Comparison of ENCODE assay signal across 8 cellular contexts in genomic region chr17:60034483-60034882, GRCh38. TPM values are rescaled to one million over a fixed set of nuclear protein-coding genes. Genes with fewer than 3 reads are reported as not detected.
DNase-seq lines count a peak whose midpoint lies in the region; ATAC-seq, FAIRE-seq and TF ChIP-seq lines count a peak whose summit lies in the region.
"Not testable (repeated sequence)": the region's sequence is repeated elsewhere in the genome, so short reads cannot be mapped to it uniquely, and the experiment has no call there.

No MANE protein-coding gene starts in this region.

- not testable (repeated sequence) for H3K4me3 Mint-ChIP-seq in CD4-positive, alpha-beta T cell; activated CD8-positive, alpha-beta T cell treated with anti-CD3 and anti-CD28 coated beads, Interleukin-2, amount 10 ng/mL, durations not matched to agents 7 days and 5 days; natural killer cell

- not testable (repeated sequence) for H3K9me3 ChIP-seq in CD4-positive, alpha-beta T cell (ENCODE audit: control insufficient read depth, low read length); PC-9 (ENCODE audit: insufficient read depth, low read depth); transverse colon

- H3K27me3 ChIP-seq in CD4-positive, alpha-beta T cell (ENCODE audit: control insufficient read depth, insufficient read depth, low read length) = peaks cover 21% of the 10 kb centered on the region
- H3K27me3 ChIP-seq in PC-9 (ENCODE audit: insufficient read depth, low read depth) = not testable (repeated sequence)
- H3K27me3 ChIP-seq in transverse colon = peaks cover 22% of the 10 kb centered on the region

- FAIRE-seq in H54 (lab: Jason Lieb, UNC) (peak; percentile 36), endometrium (lab: Jason Lieb, UNC) (peak; percentile 43)

- intact Hi-C loops in CD4-positive, alpha-beta T cell (cut with DNase I, micrococcal nuclease) = loop anchor here in 1 of 2 experiments (10.0 kb wide), 1 partner anchor 70 kb away; the partner anchor contains the start of gene RNFT1
- intact Hi-C loops in PC-9 (cut with micrococcal nuclease; ENCODE audit: unreplicated experiment) (loop anchor here (10.0 kb wide), 3 partner anchors 120 to 720 kb away; no protein-coding TSS in a partner anchor), left colon (cut with DNase I, micrococcal nuclease) (loop anchor here in 1 of 2 donors (10.0 kb wide), 1 partner anchor 290 kb away; no protein-coding TSS in a partner anchor)
- intact Hi-C loops in natural killer cell (cut with micrococcal nuclease); transverse colon (cut with DNase I; ENCODE audit: low total_unique reads): not testable (repeated sequence)

- not testable (repeated sequence) for H3K9me3 Mint-ChIP-seq in CD4-positive, alpha-beta T cell; activated CD8-positive, alpha-beta T cell treated with anti-CD3 and anti-CD28 coated beads, Interleukin-2, amount 10 ng/mL, durations not matched to agents 7 days and 5 days (ENCODE audit: insufficient read depth); natural killer cell

- POLR2A ChIA-PET in CD4-positive, alpha-beta T cell (lab: Charles Lee); PC-9 (lab: Charles Lee; ENCODE audit: unreplicated experiment); activated CD8-positive, alpha-beta T cell treated with anti-CD3 and anti-CD28 coated beads, Interleukin-2, amount 10 ng/mL, durations not matched to agents 7 days and 5 days (lab: Charles Lee): not testable (repeated sequence)

- not testable (repeated sequence) for TF ChIP-seq CTCF in CD4-positive, alpha-beta T cell (IDR thresholded peaks at IDR 0.05)
- TF ChIP-seq CTCF in PC-9 (conservative IDR thresholded peaks at IDR 0.05) (peak; percentile 39; the same call in 1 of the 2 replicates), natural killer cell (IDR thresholded peaks at IDR 0.05) (peak; percentile 13), transverse colon (IDR thresholded peaks at IDR 0.05) (peak in 3 of 5 experiments; percentile 11 to 28 (median 19))

- not testable (repeated sequence) for H3K36me3 ChIP-seq in PC-9 (ENCODE audit: low read depth); transverse colon

- not testable (repeated sequence) for H3K79me2 ChIP-seq in PC-9 (ENCODE audit: low read depth)

- CTCF ChIA-PET in CD4-positive, alpha-beta T cell (lab: Charles Lee); PC-9 (lab: Charles Lee); activated CD8-positive, alpha-beta T cell treated with anti-CD3 and anti-CD28 coated beads, Interleukin-2, amount 10 ng/mL, durations not matched to agents 7 days and 5 days (lab: Charles Lee): not testable (repeated sequence)

- H3K27me3 Mint-ChIP-seq in CD4-positive, alpha-beta T cell = peaks cover 21% of the 10 kb centered on the region
- peaks cover 19% of the 10 kb centered on the region for H3K27me3 Mint-ChIP-seq in activated CD8-positive, alpha-beta T cell treated with anti-CD3 and anti-CD28 coated beads, Interleukin-2, amount 10 ng/mL, durations not matched to agents 7 days and 5 days (ENCODE audit: low read depth)
- H3K27me3 Mint-ChIP-seq in natural killer cell (ENCODE audit: low read depth in 2 of 2) = peaks cover 6 to 14% of the 10 kb centered on the region in 2 donors

- in situ Hi-C loops in transverse colon (cut with MboI; ENCODE audit: low pct_ligation_motif_present in 1 of 4, low pct_unique_long_range_greater_than_20kb in 1 of 4, low sequenced_read_pairs in 3 of 4) = loop anchor here in 3 of 4 donors (10.0 to 25.0 kb wide), 3 partner anchors 120 to 297 kb away; no protein-coding TSS in a partner anchor

- H3K4me3 ChIP-seq in PC-9, transverse colon: not testable (repeated sequence)

- peak; percentile 50 for ATAC-seq in CD4-positive, alpha-beta T cell (ENCODE audit: poor library complexity)
- ATAC-seq in activated CD8-positive, alpha-beta T cell treated with anti-CD3 and anti-CD28 coated beads, Interleukin-2, amount 10 ng/mL, durations not matched to agents 7 days and 5 days = peak; percentile 40
- ATAC-seq in left colon = peak; percentile 54
- ATAC-seq in natural killer cell = peak in 2 of 3 donors; percentile 54 to 60

- not testable (repeated sequence) for H3K36me3 Mint-ChIP-seq in CD4-positive, alpha-beta T cell (ENCODE audit: low read depth); activated CD8-positive, alpha-beta T cell treated with anti-CD3 and anti-CD28 coated beads, Interleukin-2, amount 10 ng/mL, durations not matched to agents 7 days and 5 days (ENCODE audit: low read depth); natural killer cell

- not testable (repeated sequence) for TF ChIP-seq EP300 in transverse colon (IDR thresholded peaks at IDR 0.05; ENCODE audit: low read depth)

- not testable (repeated sequence) for H3K4me1 Mint-ChIP-seq in CD4-positive, alpha-beta T cell (ENCODE audit: low read depth); activated CD8-positive, alpha-beta T cell treated with anti-CD3 and anti-CD28 coated beads, Interleukin-2, amount 10 ng/mL, durations not matched to agents 7 days and 5 days (ENCODE audit: low read depth); natural killer cell

- H3K4me1 ChIP-seq in PC-9 (replicated peaks; ENCODE audit: insufficient read depth); transverse colon: not testable (repeated sequence)

- WGBS in transverse colon (ENCODE audit: low coverage in 1 of 2), 2 donors = 0 to 3% methylated on average over 1 to 2 of the region's 4 CpGs

- not testable (repeated sequence) for H3F3A ChIP-seq in PC-9 (ENCODE audit: insufficient read depth, low read depth)

- H3K27ac Mint-ChIP-seq in CD4-positive, alpha-beta T cell; activated CD8-positive, alpha-beta T cell treated with anti-CD3 and anti-CD28 coated beads, Interleukin-2, amount 10 ng/mL, durations not matched to agents 7 days and 5 days; natural killer cell: not testable (repeated sequence)

- not testable (repeated sequence) for H3K27ac ChIP-seq in CD4-positive, alpha-beta T cell (ENCODE audit: low read depth, low read length); PC-9; transverse colon

- H3K4me2 ChIP-seq in PC-9 = not testable (repeated sequence)

- not testable (repeated sequence) for DNase-seq in CD4-positive, alpha-beta T cell; H54 (ENCODE audit: insufficient read length, low spot score); PC-9; activated CD8-positive, alpha-beta T cell treated with anti-CD3 and anti-CD28 coated beads, Interleukin-2, amount 10 ng/mL, durations not matched to agents 7 days and 5 days; left colon; natural killer cell; transverse colon

- not testable (repeated sequence) for BruUV-seq in PC-9 (replicated peaks; lab: Mats Ljungman, UMichigan)

- H2AFZ ChIP-seq in PC-9 = not testable (repeated sequence)

- not testable (repeated sequence) for H3K9me2 ChIP-seq in PC-9 (ENCODE audit: insufficient read depth)

- not testable (repeated sequence) for TF ChIP-seq POLR2A in H54 (IDR thresholded peaks at IDR 0.05; ENCODE audit: low read depth, low read length); transverse colon (IDR thresholded peaks at IDR 0.05)

- H4K20me1 ChIP-seq in PC-9 (ENCODE audit: insufficient read depth) = not testable (repeated sequence)

RNA-seq across cellular contexts. Expression of gene HEATR6, which starts 44.2 kb away (rescaled TPM):
- total RNA-seq in CD4-positive, alpha-beta T cell = 1 to 10 TPM; 9.0 to 9.1 TPM
- total RNA-seq in PC-9 (2021) (11.7 and 14.7 TPM in 2 replicates), left colon (1 to 10 TPM; 9.1 to 9.4 TPM), natural killer cell (10 to 100 TPM; 10.3 to 19.3 (median 15.3) TPM), transverse colon (10 to 100 TPM in 2 of 4 donors, 1 to 10 TPM in 2; 2.6 to 11.3 (median 8.1) TPM)
- 10 to 100 TPM; 18.3 to 20.1 TPM for total RNA-seq in activated CD8-positive, alpha-beta T cell treated with anti-CD3 and anti-CD28 coated beads, Interleukin-2, amount 10 ng/mL, durations not matched to agents 7 days and 5 days
